In the genomic region with DNA sequence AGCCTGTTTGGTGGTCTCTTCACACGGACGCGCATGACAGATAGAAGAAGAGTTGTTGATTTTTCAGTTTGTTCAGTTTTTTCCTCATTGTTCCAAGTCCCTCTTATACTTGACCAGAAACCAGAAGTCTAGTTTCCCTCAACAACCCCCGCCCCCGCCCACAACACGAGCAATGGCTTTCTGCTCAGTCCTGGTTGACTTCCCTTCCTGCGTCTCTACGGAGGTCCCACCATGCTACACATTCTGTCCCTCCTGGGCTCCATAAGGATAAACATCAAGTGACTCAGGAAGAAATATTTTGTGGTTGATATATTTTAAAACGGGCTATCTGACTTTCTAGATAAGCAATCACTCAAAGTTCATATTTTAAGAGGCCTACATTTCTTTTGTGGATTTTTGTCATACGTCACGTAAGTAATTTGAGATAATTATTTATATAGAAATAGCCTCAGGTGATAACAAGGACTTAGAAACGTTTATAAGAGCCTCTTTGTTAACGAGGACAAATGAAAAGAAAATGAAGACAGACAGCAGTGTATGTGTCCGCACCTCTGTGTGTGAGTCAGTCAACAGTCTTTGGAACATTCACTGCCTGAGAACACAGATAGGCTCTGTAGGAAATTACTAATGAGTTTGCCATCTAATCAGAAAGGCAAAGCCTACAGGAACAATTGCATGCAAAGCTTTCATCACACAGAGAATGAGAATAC, we compare ENCODE assay signal across 28 cellular contexts.
DNase-seq lines count a peak whose midpoint lies in the region; ATAC-seq and TF ChIP-seq lines count a peak whose summit lies in the region.
"Had no signal": no experiment of that assay in that cellular context is flagged by ENCODE, and none has a peak within 500 bp of the region (broad histone marks: within the 10 kb centered on the region; RNA-seq: fewer than 3 reads in every experiment).

No MANE protein-coding gene starts in this region.

- H3K36me3 Mint-ChIP-seq in T-cell (no peaks in the 10 kb centered on the region), T-helper 17 cell (ENCODE audit: low read depth) (no peaks in the 10 kb centered on the region)
- H3K36me3 Mint-ChIP-seq: CD4-positive, CD25-positive, alpha-beta regulatory T cell; immature natural killer cell had no signal

- H3K36me3 ChIP-seq in brain microvascular endothelial cell (replicated peaks) = no peaks in the 10 kb centered on the region
- H3K36me3 ChIP-seq: gastrocnemius medialis, thoracic aorta had no signal

- POLR2A ChIA-PET in T-cell (lab: Charles Lee) = no interaction called here

- H3K4me3 ChIP-seq in brain microvascular endothelial cell (ENCODE audit: low read depth, low read length) (no peak overlapping the region), fibroblast of villous mesenchyme (ENCODE audit: low read depth, low read length) (no peak overlapping the region)
- H3K4me3 ChIP-seq: dorsolateral prefrontal cortex, gastrocnemius medialis, thoracic aorta had no signal

- H3K9me3 Mint-ChIP-seq in T-cell = no peaks in the 10 kb centered on the region
- H3K9me3 Mint-ChIP-seq: activated CD4-positive, alpha-beta T cell treated with anti-CD3 and anti-CD28 coated beads, Interleukin-2, amount 10 ng/mL, durations not matched to agents 24 days and 14 days; nephron progenitor cell had no signal

- TF ChIP-seq CTCF in brain microvascular endothelial cell (IDR thresholded peaks at IDR 0.05; ENCODE audit: low read depth, low read length, missing control alignments) (no peak), fibroblast of villous mesenchyme (IDR thresholded peaks at IDR 0.05; ENCODE audit: insufficient read depth, low read depth, low read length) (no peak)

- H3K27ac Mint-ChIP-seq in T-cell (no peak overlapping the region), T-helper 17 cell (no peak overlapping the region)
- H3K27ac Mint-ChIP-seq: activated CD4-positive, alpha-beta T cell treated with anti-CD3 and anti-CD28 coated beads, Interleukin-2, amount 10 ng/mL, durations not matched to agents 24 days and 14 days; CD4-positive, CD25-positive, alpha-beta regulatory T cell; immature natural killer cell; nephron progenitor cell had no signal

- H3K9me3 ChIP-seq in T-helper 17 cell (ENCODE audit: control insufficient read depth, low read length, poor library complexity, severe bottlenecking) = no peaks in the 10 kb centered on the region
- H3K9me3 ChIP-seq: gastrocnemius medialis, SK-N-SH, thoracic aorta had no signal

- in situ Hi-C loops in brain microvascular endothelial cell (cut with HindIII; ENCODE audit: low pct_ligation_motif_present, low sequenced_read_pairs) = no loop called here

- H3K27ac ChIP-seq in brain microvascular endothelial cell (peak overlapping the region; percentile 43), caudate nucleus (ENCODE audit: low read depth, low read length) (no peak overlapping the region)
- H3K27ac ChIP-seq: dorsolateral prefrontal cortex, gastrocnemius medialis, thoracic aorta had no signal

- H3K27me3 ChIP-seq in brain microvascular endothelial cell (replicated peaks) = no peaks in the 10 kb centered on the region
- H3K27me3 ChIP-seq: dorsolateral prefrontal cortex, gastrocnemius medialis had no signal

- no peaks in the 10 kb centered on the region for H3K4me1 Mint-ChIP-seq in T-cell
- no peaks in the 10 kb centered on the region for H3K4me1 Mint-ChIP-seq in T-helper 17 cell
- H3K4me1 Mint-ChIP-seq: activated CD4-positive, alpha-beta T cell treated with anti-CD3 and anti-CD28 coated beads, Interleukin-2, amount 10 ng/mL, durations not matched to agents 24 days and 14 days; CD4-positive, CD25-positive, alpha-beta regulatory T cell; immature natural killer cell had no signal

- CTCF ChIA-PET in T-cell (lab: Charles Lee) = no interaction called here

- H3K27me3 Mint-ChIP-seq in T-cell (peaks cover 0 to 12% of the 10 kb centered on the region in 2 donors), T-helper 17 cell (peaks cover 14% of the 10 kb centered on the region)
- H3K27me3 Mint-ChIP-seq: activated CD4-positive, alpha-beta T cell treated with anti-CD3 and anti-CD28 coated beads, Interleukin-2, amount 10 ng/mL, durations not matched to agents 24 days and 14 days; CD4-positive, CD25-positive, alpha-beta regulatory T cell had no signal

- H3K4me3 Mint-ChIP-seq in T-cell = no peak overlapping the region
- H3K4me3 Mint-ChIP-seq in T-helper 17 cell = no peak overlapping the region
- H3K4me3 Mint-ChIP-seq: activated CD4-positive, alpha-beta T cell treated with anti-CD3 and anti-CD28 coated beads, Interleukin-2, amount 10 ng/mL, durations not matched to agents 24 days and 14 days; CD4-positive, CD25-positive, alpha-beta regulatory T cell; immature natural killer cell; nephron progenitor cell had no signal

- ATAC-seq in GM19397 (IDR thresholded peaks at IDR 0.05; ENCODE audit: unreplicated experiment) = no peak
- ATAC-seq in T-cell (replicated peaks in 1 of 4) = no peak
- ATAC-seq in T-helper 17 cell = no peak
- ATAC-seq: gastrocnemius medialis; left ventricle myocardium superior; sciatic nerve; stimulated activated naive CD8-positive, alpha-beta T cell treated with anti-CD3 and anti-CD28 coated beads, Interleukin-15, Interleukin-2, amounts not matched to agents 100 U/mL and 50 U/mL, for 24 hours had no signal

- DNase-seq in M059J (ENCODE audit: low read depth) = peak; percentile 9
- peak; percentile 37 for DNase-seq in brain microvascular endothelial cell
- DNase-seq in fibroblast of villous mesenchyme (ENCODE audit: low read depth) = peak; percentile 48
- no peak for DNase-seq in caudate nucleus (lab: John Stamatoyannopoulos, UW)
- no peak for DNase-seq in T-cell
- no peak for DNase-seq in T-helper 17 cell
- DNase-seq: activated CD4-positive, alpha-beta T cell treated with anti-CD3 and anti-CD28 coated beads, Interleukin-2, amount 10 ng/mL, durations not matched to agents 24 days and 14 days; activated naive CD4-positive, alpha-beta T cell treated with Interleukin-2 at 50 U/mL for 16 hours; activated T-cell treated with anti-CD3 and anti-CD28 coated beads, Interleukin-2, amount 50 U/mL, for 48 hours; amniotic stem cell; CD4-positive, CD25-positive, alpha-beta regulatory T cell; central memory CD4-positive, alpha-beta T cell; DMS 273 treated with DMSO at 0.1 percent for 48 hours; dorsolateral prefrontal cortex; erythroblast; gastrocnemius medialis; hippocampal formation; immature natural killer cell; left ventricle myocardium superior; NCI-H187 treated with DMSO at 0.1 percent for 48 hours; NCI-H69; nephron progenitor cell; posterior cingulate gyrus; SK-N-SH; stimulated activated naive CD8-positive, alpha-beta T cell treated with anti-CD3 and anti-CD28 coated beads, Interleukin-15, Interleukin-2, amounts not matched to agents 100 U/mL and 50 U/mL, for 24 hours had no signal

Comparison
In these comparisons a context has a peak if more than half of its experiments do, and no peak if none do; other contexts are left out.
1. DNase-seq: peak in M059J (single experiment), brain microvascular endothelial cell (single experiment) and fibroblast of villous mesenchyme (single experiment); none in caudate nucleus (0 of 61), T-cell (0 of 34) and T-helper 17 cell (0 of 3).